21 cellular contexts compared by ENCODE assay signal in genomic region chr3:182965861-182966366, GRCh38. TPM values are rescaled to one million over a fixed set of nuclear protein-coding genes. Genes with fewer than 3 reads are reported as not detected.
DNase-seq lines count a peak whose midpoint lies in the region; ATAC-seq and TF ChIP-seq lines count a peak whose summit lies in the region.
"Had no signal": no experiment of that assay in that cellular context is flagged by ENCODE, and none has a peak within 500 bp of the region (broad histone marks: within the 10 kb centered on the region; RNA-seq: fewer than 3 reads in every experiment).

No MANE protein-coding gene starts in this region.

- no peak for ATAC-seq in activated CD8-positive, alpha-beta T cell treated with anti-CD3 and anti-CD28 coated beads for 36 hours
- ATAC-seq in activated CD8-positive, alpha-beta T cell treated with anti-CD3 and anti-CD28 coated beads, Interleukin-2, amount 10 ng/mL, durations not matched to agents 7 days and 5 days: no peak
- ATAC-seq in activated B cell treated with CpG ODN at 0.5 μM for 24 hours (ENCODE audit: low read depth) (no peak), natural killer cell (no peak)
- ATAC-seq: activated naive CD8-positive, alpha-beta T cell treated with anti-CD3 and anti-CD28 coated beads, Interleukin-2, amount 50 U/mL, for 24 hours; activated T-cell treated with anti-CD3 and anti-CD28 coated beads, Interleukin-2, amount 50 U/mL, for 4 hours; body of pancreas had no signal

- no peak for DNase-seq in activated CD8-positive, alpha-beta T cell treated with anti-CD3 and anti-CD28 coated beads for 36 hours
- DNase-seq in activated CD8-positive, alpha-beta T cell treated with anti-CD3 and anti-CD28 coated beads, Interleukin-2, amount 10 ng/mL, durations not matched to agents 7 days and 5 days: no peak
- no peak for DNase-seq in CD8-positive, alpha-beta memory T cell
- DNase-seq in activated B cell treated with CpG ODN at 0.5 μM for 24 hours: no peak
- DNase-seq in natural killer cell: no peak
- no peak for DNase-seq in COLO829 (ENCODE audit: low spot score)
- DNase-seq in mesothelial cell of epicardium (ENCODE audit: low spot score in 2 of 2, unreplicated experiment in 2 of 2): no peak
- DNase-seq in hypothalamus (lab: John Stamatoyannopoulos, UW): no peak
- DNase-seq: ACHN; activated naive CD8-positive, alpha-beta T cell treated with anti-CD3 and anti-CD28 coated beads, Interleukin-2, amount 50 U/mL, for 24 hours; activated T-cell treated with anti-CD3 and anti-CD28 coated beads, Interleukin-2, amount 50 U/mL, for 4 hours; body of pancreas; C1 segment of cervical spinal cord; DMS153; islet precursor cell; NCI-H1694; NCI-H526 treated with DMSO at 0.1 percent for 48 hours; Right ventricle myocardium superior had no signal

- no peaks in the 10 kb centered on the region for H3K27me3 Mint-ChIP-seq in activated CD8-positive, alpha-beta T cell treated with anti-CD3 and anti-CD28 coated beads for 36 hours
- H3K27me3 Mint-ChIP-seq in activated CD8-positive, alpha-beta T cell treated with anti-CD3 and anti-CD28 coated beads, Interleukin-2, amount 10 ng/mL, durations not matched to agents 7 days and 5 days (ENCODE audit: low read depth): no peaks in the 10 kb centered on the region
- H3K27me3 Mint-ChIP-seq in CD8-positive, alpha-beta memory T cell: peaks cover 0 to 2% of the 10 kb centered on the region in 2 donors
- H3K27me3 Mint-ChIP-seq in activated B cell treated with CpG ODN at 0.5 μM for 24 hours (no peaks in the 10 kb centered on the region), natural killer cell (ENCODE audit: low read depth in 2 of 2) (no peaks in the 10 kb centered on the region), mesothelial cell of epicardium (ENCODE audit: low read depth) (no peaks in the 10 kb centered on the region)
- H3K27me3 Mint-ChIP-seq: activated naive CD8-positive, alpha-beta T cell treated with anti-CD3 and anti-CD28 coated beads, Interleukin-2, amount 50 U/mL, for 24 hours had no signal

- peaks cover 28% of the 10 kb centered on the region for H3K4me1 ChIP-seq in CD8-positive, alpha-beta memory T cell (ENCODE audit: insufficient read depth, low read length)

- no peak overlapping the region for H3K4me3 ChIP-seq in CD8-positive, alpha-beta memory T cell (ENCODE audit: low read length)
- H3K4me3 ChIP-seq: body of pancreas, esophagus muscularis mucosa, neural progenitor cell had no signal

- CTCF ChIA-PET in activated CD8-positive, alpha-beta T cell treated with anti-CD3 and anti-CD28 coated beads for 36 hours (lab: Charles Lee): no interaction called here
- CTCF ChIA-PET in activated CD8-positive, alpha-beta T cell treated with anti-CD3 and anti-CD28 coated beads, Interleukin-2, amount 10 ng/mL, durations not matched to agents 7 days and 5 days (lab: Charles Lee): interaction anchor here (1.4 to 1.9 kb wide), 2 partner anchors 56 to 282 kb away, joined by 3 to 4 read pairs; no protein-coding TSS in a partner anchor
- CTCF ChIA-PET in CD8-positive, alpha-beta memory T cell (lab: Charles Lee): interaction anchor here (0.6 kb wide), 1 partner anchor 23 kb away, joined by 3 read pairs; no protein-coding TSS in a partner anchor
- CTCF ChIA-PET in activated B cell treated with CpG ODN at 0.5 μM for 24 hours (lab: Charles Lee): no interaction called here

- no peak overlapping the region for H3K4me3 Mint-ChIP-seq in activated CD8-positive, alpha-beta T cell treated with anti-CD3 and anti-CD28 coated beads for 36 hours
- no peak overlapping the region for H3K4me3 Mint-ChIP-seq in activated CD8-positive, alpha-beta T cell treated with anti-CD3 and anti-CD28 coated beads, Interleukin-2, amount 10 ng/mL, durations not matched to agents 7 days and 5 days
- H3K4me3 Mint-ChIP-seq in CD8-positive, alpha-beta memory T cell: peak overlapping the region in 1 of 7 donors; percentile 2
- H3K4me3 Mint-ChIP-seq in activated B cell treated with CpG ODN at 0.5 μM for 24 hours (no peak overlapping the region), natural killer cell (no peak overlapping the region), mesothelial cell of epicardium (no peak overlapping the region)
- H3K4me3 Mint-ChIP-seq: activated naive CD8-positive, alpha-beta T cell treated with anti-CD3 and anti-CD28 coated beads, Interleukin-2, amount 50 U/mL, for 24 hours; activated T-cell treated with anti-CD3 and anti-CD28 coated beads, Interleukin-2, amount 50 U/mL, for 4 hours; neural progenitor cell had no signal

- H3K27me3 ChIP-seq in CD8-positive, alpha-beta memory T cell (ENCODE audit: insufficient read depth, low read length, poor library complexity, severe bottlenecking): no peaks in the 10 kb centered on the region
- H3K27me3 ChIP-seq: body of pancreas, esophagus muscularis mucosa, neural progenitor cell had no signal

- H3K9me3 ChIP-seq in CD8-positive, alpha-beta memory T cell (ENCODE audit: low read length): no peaks in the 10 kb centered on the region
- H3K9me3 ChIP-seq: body of pancreas, esophagus muscularis mucosa had no signal

- peaks cover 48% of the 10 kb centered on the region for H3K4me1 Mint-ChIP-seq in activated CD8-positive, alpha-beta T cell treated with anti-CD3 and anti-CD28 coated beads for 36 hours (ENCODE audit: low read depth)
- H3K4me1 Mint-ChIP-seq in activated CD8-positive, alpha-beta T cell treated with anti-CD3 and anti-CD28 coated beads, Interleukin-2, amount 10 ng/mL, durations not matched to agents 7 days and 5 days (ENCODE audit: low read depth): peaks cover 59% of the 10 kb centered on the region
- H3K4me1 Mint-ChIP-seq in CD8-positive, alpha-beta memory T cell: peaks cover 52 to 71% (median 68%) of the 10 kb centered on the region in 3 donors
- H3K4me1 Mint-ChIP-seq in activated B cell treated with CpG ODN at 0.5 μM for 24 hours (peaks cover 43% of the 10 kb centered on the region), natural killer cell (peaks cover 53 to 59% of the 10 kb centered on the region in 2 donors), mesothelial cell of epicardium (peaks cover 17% of the 10 kb centered on the region)

- TF ChIP-seq CTCF in activated CD8-positive, alpha-beta T cell treated with anti-CD3 and anti-CD28 coated beads for 36 hours (IDR thresholded peaks at IDR 0.05): no peak
- TF ChIP-seq CTCF in activated B cell treated with CpG ODN at 0.5 μM for 24 hours (IDR thresholded peaks at IDR 0.05): no peak
- TF ChIP-seq CTCF in natural killer cell (IDR thresholded peaks at IDR 0.05): no peak
- TF ChIP-seq CTCF in mesothelial cell of epicardium (IDR thresholded peaks at IDR 0.05; ENCODE audit: unreplicated experiment): no peak

- H3K36me3 ChIP-seq in CD8-positive, alpha-beta memory T cell (ENCODE audit: insufficient read depth, low read length): no peaks in the 10 kb centered on the region

- POLR2A ChIA-PET in activated CD8-positive, alpha-beta T cell treated with anti-CD3 and anti-CD28 coated beads for 36 hours (lab: Charles Lee): no interaction called here
- POLR2A ChIA-PET in activated CD8-positive, alpha-beta T cell treated with anti-CD3 and anti-CD28 coated beads, Interleukin-2, amount 10 ng/mL, durations not matched to agents 7 days and 5 days (lab: Charles Lee): interaction anchor here (0.8 kb wide), 1 partner anchor 10 kb away, joined by 3 read pairs; no protein-coding TSS in a partner anchor
- POLR2A ChIA-PET in CD8-positive, alpha-beta memory T cell (lab: Charles Lee): no interaction called here
- POLR2A ChIA-PET in activated B cell treated with CpG ODN at 0.5 μM for 24 hours (lab: Charles Lee): no interaction called here

- peaks cover 6% of the 10 kb centered on the region for H3K36me3 Mint-ChIP-seq in activated CD8-positive, alpha-beta T cell treated with anti-CD3 and anti-CD28 coated beads for 36 hours (ENCODE audit: low read depth)
- H3K36me3 Mint-ChIP-seq in activated CD8-positive, alpha-beta T cell treated with anti-CD3 and anti-CD28 coated beads, Interleukin-2, amount 10 ng/mL, durations not matched to agents 7 days and 5 days (ENCODE audit: low read depth): peaks cover 56% of the 10 kb centered on the region
- H3K36me3 Mint-ChIP-seq in CD8-positive, alpha-beta memory T cell: peaks cover 0 to 33% (median 5%) of the 10 kb centered on the region in 3 donors
- peaks cover 34% of the 10 kb centered on the region for H3K36me3 Mint-ChIP-seq in activated B cell treated with CpG ODN at 0.5 μM for 24 hours (ENCODE audit: low read depth)
- no peaks in the 10 kb centered on the region for H3K36me3 Mint-ChIP-seq in natural killer cell
- peaks cover 5% of the 10 kb centered on the region for H3K36me3 Mint-ChIP-seq in mesothelial cell of epicardium

- H3K27ac Mint-ChIP-seq in activated CD8-positive, alpha-beta T cell treated with anti-CD3 and anti-CD28 coated beads for 36 hours: peak overlapping the region; percentile 59
- no peak overlapping the region for H3K27ac Mint-ChIP-seq in activated CD8-positive, alpha-beta T cell treated with anti-CD3 and anti-CD28 coated beads, Interleukin-2, amount 10 ng/mL, durations not matched to agents 7 days and 5 days
- peak overlapping the region in 5 of 8 donors; percentile 30 to 78 (median 64) for H3K27ac Mint-ChIP-seq in CD8-positive, alpha-beta memory T cell
- H3K27ac Mint-ChIP-seq in activated B cell treated with CpG ODN at 0.5 μM for 24 hours (peak overlapping the region; percentile 69), natural killer cell (peak overlapping the region; percentile 61 to 72), mesothelial cell of epicardium (no peak overlapping the region)
- H3K27ac Mint-ChIP-seq: neural progenitor cell had no signal

- no peaks in the 10 kb centered on the region for H3K9me3 Mint-ChIP-seq in activated CD8-positive, alpha-beta T cell treated with anti-CD3 and anti-CD28 coated beads for 36 hours
- no peaks in the 10 kb centered on the region for H3K9me3 Mint-ChIP-seq in activated CD8-positive, alpha-beta T cell treated with anti-CD3 and anti-CD28 coated beads, Interleukin-2, amount 10 ng/mL, durations not matched to agents 7 days and 5 days (ENCODE audit: insufficient read depth)
- no peaks in the 10 kb centered on the region for H3K9me3 Mint-ChIP-seq in CD8-positive, alpha-beta memory T cell
- no peaks in the 10 kb centered on the region for H3K9me3 Mint-ChIP-seq in activated B cell treated with CpG ODN at 0.5 μM for 24 hours
- H3K9me3 Mint-ChIP-seq in natural killer cell: no peaks in the 10 kb centered on the region
- H3K9me3 Mint-ChIP-seq in mesothelial cell of epicardium: no peaks in the 10 kb centered on the region
- H3K9me3 Mint-ChIP-seq: activated naive CD8-positive, alpha-beta T cell treated with anti-CD3 and anti-CD28 coated beads, Interleukin-2, amount 50 U/mL, for 24 hours; activated T-cell treated with anti-CD3 and anti-CD28 coated beads, Interleukin-2, amount 50 U/mL, for 4 hours; neural progenitor cell had no signal

- H3K27ac ChIP-seq in CD8-positive, alpha-beta memory T cell (ENCODE audit: low read depth, low read length): no peak overlapping the region
- H3K27ac ChIP-seq: body of pancreas, esophagus muscularis mucosa, HL-60, neural progenitor cell had no signal

- intact Hi-C loops in activated CD8-positive, alpha-beta T cell treated with anti-CD3 and anti-CD28 coated beads for 36 hours (cut with micrococcal nuclease): no loop called here
- intact Hi-C loops in activated B cell treated with CpG ODN at 0.5 μM for 24 hours (cut with micrococcal nuclease) (no loop called here), natural killer cell (cut with micrococcal nuclease) (loop anchor here (5.0 to 10.0 kb wide), 2 partner anchors 49 to 171 kb away; partner anchors contain the start of gene ATP11B)

RNA-seq across cellular contexts. Expression of gene DCUN1D1, which starts 14.4 kb away (rescaled TPM):
- total RNA-seq in activated CD8-positive, alpha-beta T cell treated with anti-CD3 and anti-CD28 coated beads for 36 hours: 10 to 100 TPM; 39.6 to 43.2 TPM
- total RNA-seq in activated CD8-positive, alpha-beta T cell treated with anti-CD3 and anti-CD28 coated beads, Interleukin-2, amount 10 ng/mL, durations not matched to agents 7 days and 5 days: 10 to 100 TPM; 80.8 to 84.5 TPM
- 10 to 100 TPM; 55.4 to 61.3 TPM for total RNA-seq in CD8-positive, alpha-beta memory T cell
- polyA plus RNA-seq in CD8-positive, alpha-beta memory T cell: 30.9 TPM
- 36.7 and 44.2 TPM in 2 replicates for total RNA-seq in activated B cell treated with CpG ODN at 0.5 μM for 24 hours
- 10 to 100 TPM; 46.5 to 62.0 (median 51.7) TPM for total RNA-seq in natural killer cell
- total RNA-seq in mesothelial cell of epicardium: 50.7 to 53.8 TPM (median 52.9 TPM) in 3 replicates

Comparison
In these comparisons a context has a peak if more than half of its experiments do, and no peak if none do; other contexts are left out.
1. H3K27ac Mint-ChIP-seq: peak in activated CD8-positive, alpha-beta T cell treated with anti-CD3 and anti-CD28 coated beads for 36 hours (single experiment), CD8-positive, alpha-beta memory T cell (5 of 8), activated B cell treated with CpG ODN at 0.5 μM for 24 hours (single experiment) and natural killer cell (2 of 2); none in activated CD8-positive, alpha-beta T cell treated with anti-CD3 and anti-CD28 coated beads, Interleukin-2, amount 10 ng/mL, durations not matched to agents 7 days and 5 days (single experiment) and mesothelial cell of epicardium (single experiment).
2. CTCF ChIA-PET loops: an anchor here in activated CD8-positive, alpha-beta T cell treated with anti-CD3 and anti-CD28 coated beads, Interleukin-2, amount 10 ng/mL, durations not matched to agents 7 days and 5 days (1.4 to 1.9 kb wide) and CD8-positive, alpha-beta memory T cell (0.6 kb wide); none called in activated CD8-positive, alpha-beta T cell treated with anti-CD3 and anti-CD28 coated beads for 36 hours and activated B cell treated with CpG ODN at 0.5 μM for 24 hours.